17 cellular contexts compared by ENCODE assay signal in the genomic region with DNA sequence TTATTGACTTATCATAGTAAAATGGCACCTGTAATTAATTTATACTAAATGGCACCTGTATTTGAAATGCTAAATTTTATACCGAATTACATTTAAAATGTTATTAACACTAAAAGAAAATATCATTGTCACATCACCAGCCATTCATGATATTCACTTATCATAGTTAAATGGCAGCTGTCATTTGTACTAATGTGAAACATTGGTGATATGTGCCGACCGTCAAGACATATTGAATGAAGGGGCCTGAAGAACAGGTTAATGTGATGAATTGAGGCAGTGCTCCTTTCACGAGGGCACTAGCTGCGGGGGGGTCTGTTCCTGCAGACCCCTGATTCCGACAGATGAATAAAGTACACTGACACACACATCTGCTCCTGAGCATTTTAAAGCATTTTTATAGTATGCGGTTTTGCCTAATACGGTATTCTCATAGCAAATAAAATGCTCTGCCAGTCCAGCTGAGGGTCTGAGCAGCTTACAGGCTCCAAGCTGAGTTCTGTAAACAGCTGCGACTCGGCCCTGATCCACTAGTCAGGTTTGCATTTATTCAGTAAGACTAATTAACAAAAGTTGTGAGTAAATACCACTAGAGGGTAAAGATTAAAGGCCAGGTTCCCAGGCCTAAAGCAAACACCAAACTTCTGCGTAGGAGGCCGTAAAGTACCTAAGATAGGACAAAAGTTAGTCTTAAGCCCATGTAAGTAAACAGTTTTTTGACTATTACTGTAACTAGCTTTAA.
A peak's percentile ranks its signal among the peaks of the same experiment; 100 is the strongest.
DNase-seq lines count a peak whose midpoint lies in the region; ATAC-seq and TF ChIP-seq lines count a peak whose summit lies in the region.
"Had no signal": no experiment of that assay in that cellular context is flagged by ENCODE, and none has a peak within 500 bp of the region (broad histone marks: within the 10 kb centered on the region; RNA-seq: fewer than 3 reads in every experiment).

No MANE protein-coding gene starts in this region.

- H3K4me2 ChIP-seq in mammary epithelial cell (ENCODE audit: insufficient read depth, low read depth, low read length) (no peak overlapping the region), OCI-LY7 (ENCODE audit: low read length) (no peak overlapping the region)
- H3K4me2 ChIP-seq: A549, PC-9 had no signal

- H3K9ac ChIP-seq in mammary epithelial cell (ENCODE audit: insufficient read depth, low read length), result no peak overlapping the region
- H3K9ac ChIP-seq in subcutaneous abdominal adipose tissue (ENCODE audit: low read length in 5 of 5), result no peak overlapping the region

- ATAC-seq in HG02763 (IDR thresholded peaks at IDR 0.05; ENCODE audit: unreplicated experiment), result no peak
- ATAC-seq: A549 had no signal

- CTCF ChIA-PET in mammary epithelial cell (lab: Charles Lee; ENCODE audit: low non-redundant PET), result no interaction called here
- CTCF ChIA-PET in OCI-LY7 (lab: Charles Lee; ENCODE audit: unreplicated experiment), result no interaction called here

- TF ChIP-seq CTCF in mammary epithelial cell (conservative IDR thresholded peaks at IDR 0.05 in 1 of 2, IDR thresholded peaks at IDR 0.05 in 1 of 2; ENCODE audit: extremely low read depth in 1 of 2, insufficient read depth in 1 of 2, low read depth in 1 of 2, low read length in 2 of 2) (no peak), breast epithelium (IDR thresholded peaks at IDR 0.05) (no peak), OCI-LY7 (conservative IDR thresholded peaks at IDR 0.05; ENCODE audit: low read length) (no peak)

- H3K36me3 ChIP-seq in mammary epithelial cell (ENCODE audit: insufficient read depth, low read length) (no peaks in the 10 kb centered on the region), breast epithelium (no peaks in the 10 kb centered on the region), subcutaneous abdominal adipose tissue (ENCODE audit: control insufficient read depth in 5 of 5, insufficient read depth in 5 of 5, low read length in 5 of 5) (no peaks in the 10 kb centered on the region), OCI-LY7 (ENCODE audit: insufficient read depth, low read length) (no peaks in the 10 kb centered on the region)

- peak overlapping the region; percentile 25 for H2AFZ ChIP-seq in mammary epithelial cell (ENCODE audit: low read depth, low read length)
- H2AFZ ChIP-seq in OCI-LY7 (ENCODE audit: low read length), result no peak overlapping the region
- H2AFZ ChIP-seq: PC-9 had no signal

- no peak for TF ChIP-seq POLR2A in breast epithelium (IDR thresholded peaks at IDR 0.05)

- intact Hi-C loops in mammary epithelial cell (cut with micrococcal nuclease) (no loop called here), breast epithelium (cut with DNase I; ENCODE audit: low total_unique reads) (no loop called here), OCI-LY7 (cut with micrococcal nuclease; ENCODE audit: unreplicated experiment) (no loop called here)

- H3K4me1 ChIP-seq in mammary epithelial cell (ENCODE audit: insufficient read depth, low read length), result no peaks in the 10 kb centered on the region
- no peaks in the 10 kb centered on the region for H3K4me1 ChIP-seq in breast epithelium
- peaks cover 0 to 21% (median 0%) of the 10 kb centered on the region in 5 donors for H3K4me1 ChIP-seq in subcutaneous abdominal adipose tissue (ENCODE audit: control insufficient read depth in 5 of 5, insufficient read depth in 5 of 5, low read length in 5 of 5)
- H3K4me1 ChIP-seq in OCI-LY7 (ENCODE audit: insufficient read depth, low read length, poor library complexity, severe bottlenecking), result no peaks in the 10 kb centered on the region
- H3K4me1 ChIP-seq: A549 had no signal

- no peaks in the 10 kb centered on the region for H3K9me3 ChIP-seq in mammary epithelial cell (replicated peaks; ENCODE audit: insufficient read depth, low read length)
- no peaks in the 10 kb centered on the region for H3K9me3 ChIP-seq in breast epithelium
- no peaks in the 10 kb centered on the region for H3K9me3 ChIP-seq in subcutaneous abdominal adipose tissue (ENCODE audit: control insufficient read depth in 5 of 5, low read length in 5 of 5)
- H3K9me3 ChIP-seq in OCI-LY7 (ENCODE audit: low read length), result no peaks in the 10 kb centered on the region
- H3K9me3 ChIP-seq: A549 had no signal

- in situ Hi-C loops in mammary epithelial cell (cut with MboI; ENCODE audit: low sequenced_read_pairs in 2 of 2), result no loop called here

- H3K9me2 ChIP-seq in OCI-LY7 (ENCODE audit: insufficient read depth, low read length), result no peaks in the 10 kb centered on the region

- POLR2A ChIA-PET in OCI-LY7 (lab: Charles Lee), result no interaction called here

- DNase-seq in mammary epithelial cell (no peak), breast epithelium (ENCODE audit: low spot score in 2 of 2) (no peak), NCI-H69 (lab: John Stamatoyannopoulos, UW) (peak; percentile 61), left kidney (ENCODE audit: low read depth, low spot score) (peak; percentile 22), NCI-H510A treated with DMSO at 0.1 percent for 48 hours (lab: John Stamatoyannopoulos, UW) (no peak), OCI-LY7 (ENCODE audit: low spot score) (no peak)
- DNase-seq: CD4-positive, alpha-beta memory T cell; DND-41; GF-D8; MV-4-11; NCI-H1417 treated with DMSO at 0.1 percent for 48 hours; NCI-H2081 treated with DMSO at 0.1 percent for 48 hours; NCI-H526; PC-9 had no signal

- dilution Hi-C loops in mammary epithelial cell (cut with HindIII; ENCODE audit: low sequenced_read_pairs), result no loop called here

- no peak overlapping the region for H3K4me3 ChIP-seq in mammary epithelial cell (replicated peaks in 1 of 3; ENCODE audit: insufficient read depth in 1 of 3, low read depth in 2 of 3, low read length in 3 of 3)
- no peak overlapping the region for H3K4me3 ChIP-seq in breast epithelium
- no peak overlapping the region for H3K4me3 ChIP-seq in subcutaneous abdominal adipose tissue (ENCODE audit: low read depth in 1 of 5, low read length in 5 of 5)
- H3K4me3 ChIP-seq in OCI-LY7 (ENCODE audit: low read depth, low read length, poor library complexity, severe bottlenecking), result no peak overlapping the region
- H3K4me3 ChIP-seq: A549, PC-9 had no signal

- BruUV-seq in mammary epithelial cell (replicated peaks; lab: Mats Ljungman, UMichigan) (no TSS peak), OCI-LY7 (replicated peaks; lab: Mats Ljungman, UMichigan) (no TSS peak)

- H3K27me3 ChIP-seq in mammary epithelial cell (ENCODE audit: insufficient read depth, low read length) (no peaks in the 10 kb centered on the region), breast epithelium (no peaks in the 10 kb centered on the region), subcutaneous abdominal adipose tissue (ENCODE audit: control insufficient read depth in 5 of 5, insufficient read depth in 4 of 5, low read length in 5 of 5) (no peaks in the 10 kb centered on the region)

- WGBS in mammary epithelial cell (ENCODE audit: low coverage, missing lambda C conversion rate), result 90% methylated on average over 11 of the region's 12 CpGs

- H4K20me1 ChIP-seq in mammary epithelial cell (ENCODE audit: insufficient read depth, low read length) (no peaks in the 10 kb centered on the region), OCI-LY7 (ENCODE audit: insufficient read depth, low read length) (no peaks in the 10 kb centered on the region)

- H3K79me2 ChIP-seq in mammary epithelial cell (ENCODE audit: insufficient read depth, low read length) (no peaks in the 10 kb centered on the region), OCI-LY7 (ENCODE audit: insufficient read depth, low read depth, low read length) (no peaks in the 10 kb centered on the region)

- H3K27ac ChIP-seq in mammary epithelial cell (ENCODE audit: insufficient read depth, low read depth, low read length), result no peak overlapping the region
- H3K27ac ChIP-seq in breast epithelium, result peak overlapping the region in 1 of 2 donors; percentile 19
- H3K27ac ChIP-seq in subcutaneous abdominal adipose tissue (ENCODE audit: low read depth, low read length), result peak overlapping the region; percentile 73
- no peak overlapping the region for H3K27ac ChIP-seq in OCI-LY7 (ENCODE audit: low read depth, low read length, poor library complexity, severe bottlenecking)
- H3K27ac ChIP-seq: A549, PC-9 had no signal

Comparison
In these comparisons a context has a peak if more than half of its experiments do, and no peak if none do; other contexts are left out.
1. DNase-seq: peak in NCI-H69 (single experiment) and left kidney (single experiment); none in mammary epithelial cell (single experiment), breast epithelium (0 of 2), NCI-H510A treated with DMSO at 0.1 percent for 48 hours (single experiment) and OCI-LY7 (single experiment).